Comparison of ENCODE assay signal across 8 cellular contexts in the genomic region with DNA sequence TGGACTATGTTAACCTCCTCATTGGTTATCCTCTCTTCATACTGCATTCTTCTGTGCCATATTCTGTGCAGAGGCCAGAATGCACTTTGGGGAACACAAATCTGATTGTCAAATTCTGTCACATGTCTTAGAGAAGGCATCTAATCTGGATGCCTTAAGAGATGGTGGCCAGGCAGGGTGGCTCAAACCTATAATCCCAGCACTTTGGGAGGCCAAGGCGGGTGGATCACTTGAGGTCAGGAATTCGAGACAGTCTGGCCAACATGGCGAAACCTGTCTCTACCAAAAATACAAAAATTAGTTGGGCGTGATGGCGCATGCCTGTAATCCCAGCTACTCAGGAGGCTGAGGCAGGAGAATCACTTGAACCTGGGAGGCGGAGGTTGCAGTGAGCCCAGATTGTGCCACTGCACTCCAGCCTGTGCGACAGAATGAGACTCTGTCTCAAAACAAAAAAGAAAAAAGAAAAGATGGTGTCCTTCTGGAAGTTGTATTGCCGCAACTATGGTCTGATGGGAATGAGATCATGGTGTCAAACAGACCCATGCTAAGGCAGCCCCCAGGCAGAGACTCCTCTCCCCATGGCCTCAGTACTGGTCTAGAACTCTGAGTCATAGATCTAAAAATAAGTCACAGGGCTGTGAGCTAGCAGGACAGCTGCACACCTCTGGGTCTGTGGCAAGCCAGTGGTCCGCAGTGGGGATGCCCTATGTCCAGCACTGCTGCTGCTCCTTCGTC. TPM values are rescaled to one million over a fixed set of nuclear protein-coding genes. Genes with fewer than 3 reads are reported as not detected.
DNase-seq lines count a peak whose midpoint lies in the region; ATAC-seq and TF ChIP-seq lines count a peak whose summit lies in the region.
"Not testable (repeated sequence)": the region's sequence is repeated elsewhere in the genome, so short reads cannot be mapped to it uniquely, and the experiment has no call there.

No MANE protein-coding gene starts in this region.

- not testable (repeated sequence) for H3K9me3 Mint-ChIP-seq in activated T-cell treated with anti-CD3 and anti-CD28 coated beads, Interleukin-2, amount 50 U/mL, for 72 hours

- not testable (repeated sequence) for H3K4me1 Mint-ChIP-seq in activated T-cell treated with anti-CD3 and anti-CD28 coated beads, Interleukin-2, amount 50 U/mL, for 72 hours (ENCODE audit: low read depth)

- not testable (repeated sequence) for H3K36me3 ChIP-seq in Panc1 (ENCODE audit: control insufficient read depth, insufficient read depth, low read length); psoas muscle (ENCODE audit: insufficient read depth in 1 of 2, low read depth in 1 of 2)

- H3K4me3 ChIP-seq in Panc1 (ENCODE audit: low read depth in 2 of 2, low read length in 2 of 2); coronary artery; psoas muscle: not testable (repeated sequence)

- DNase-seq in AG08396 (ENCODE audit: low spot score) (peak; percentile 38), GM13977 (ENCODE audit: low spot score) (peak; percentile 69), coronary artery (ENCODE audit: low spot score) (peak; percentile 4), psoas muscle (peak; percentile 25 to 74)
- DNase-seq in Panc1 (ENCODE audit: low read depth, low spot score); activated T-cell treated with anti-CD3 and anti-CD28 coated beads, Interleukin-2, amount 50 U/mL, for 72 hours; left cardiac atrium: not testable (repeated sequence)

- not testable (repeated sequence) for H3K27me3 ChIP-seq in Panc1 (ENCODE audit: control insufficient read depth, insufficient read depth, low read length); psoas muscle (ENCODE audit: insufficient read depth in 3 of 3, low read length in 2 of 3)

- not testable (repeated sequence) for H3K27ac Mint-ChIP-seq in activated T-cell treated with anti-CD3 and anti-CD28 coated beads, Interleukin-2, amount 50 U/mL, for 72 hours

- H3K4me1 ChIP-seq in Panc1 (ENCODE audit: control insufficient read depth, insufficient read depth, low read length); psoas muscle: not testable (repeated sequence)

- in situ Hi-C loops in GM13977 (cut with MboI; ENCODE audit: low pct_unique_long_range_greater_than_20kb, low sequenced_read_pairs, unreplicated experiment); Panc1 (cut with HindIII; ENCODE audit: low pct_unique_long_range_greater_than_20kb, low sequenced_read_pairs): not testable (repeated sequence)

- not testable (repeated sequence) for BruUV-seq in Panc1 (replicated peaks; lab: Mats Ljungman, UMichigan)

- not testable (repeated sequence) for H3K36me3 Mint-ChIP-seq in activated T-cell treated with anti-CD3 and anti-CD28 coated beads, Interleukin-2, amount 50 U/mL, for 72 hours (ENCODE audit: insufficient read depth in 2 of 2)

- POLR2A ChIA-PET in Panc1 (lab: Charles Lee) = interaction anchor here (0.6 kb wide), 1 partner anchor 73 kb away, joined by 7 read pairs; no protein-coding TSS in a partner anchor

- ATAC-seq in HG03342 (IDR thresholded peaks at IDR 0.05; ENCODE audit: unreplicated experiment) (peak; percentile 44), Panc1 (peak; percentile 67), left cardiac atrium (peak; percentile 79 to 90), psoas muscle (peak; percentile 96 to 97 (median 96))
- peak; percentile 59 to 64 for ATAC-seq in activated T-cell treated with anti-CD3 and anti-CD28 coated beads, Interleukin-2, amount 50 U/mL, for 72 hours (replicated peaks in 1 of 2)

- H3K27me3 Mint-ChIP-seq in activated T-cell treated with anti-CD3 and anti-CD28 coated beads, Interleukin-2, amount 50 U/mL, for 72 hours (ENCODE audit: low read depth) = not testable (repeated sequence)

- CTCF ChIA-PET in Panc1 (lab: Charles Lee) = not testable (repeated sequence)

- WGBS in psoas muscle, 3 donors = 83 to 92% (median 84%) methylated on average over 10 of the region's 10 CpGs

- H3K27ac ChIP-seq in Panc1 (ENCODE audit: low read length); coronary artery; psoas muscle: not testable (repeated sequence)

- intact Hi-C loops in Panc1 (cut with micrococcal nuclease; ENCODE audit: unreplicated experiment) (loop anchor here (5.0 kb wide), 1 partner anchor 94 kb away; no protein-coding TSS in a partner anchor), left cardiac atrium (cut with DNase I) (loop anchor here in 1 of 2 donors (10.0 kb wide), 1 partner anchor 101 kb away; no protein-coding TSS in a partner anchor), psoas muscle (cut with DNase I) (loop anchor here in 1 of 2 donors (5.0 kb wide), 1 partner anchor 89 kb away; no protein-coding TSS in a partner anchor)

- TF ChIP-seq CTCF in GM13977 (IDR thresholded peaks at IDR 0.05; ENCODE audit: extremely low read depth, insufficient read depth, missing control alignments); Panc1 (IDR thresholded peaks at IDR 0.05); coronary artery (IDR thresholded peaks at IDR 0.05); psoas muscle (IDR thresholded peaks at IDR 0.05): not testable (repeated sequence)

- not testable (repeated sequence) for H3K9me3 ChIP-seq in Panc1 (ENCODE audit: control insufficient read depth, insufficient read depth, low read depth, low read length); psoas muscle

- not testable (repeated sequence) for H3K4me3 Mint-ChIP-seq in activated T-cell treated with anti-CD3 and anti-CD28 coated beads, Interleukin-2, amount 50 U/mL, for 72 hours

RNA-seq across cellular contexts. Expression of gene GARRE1, which starts 11.0 kb away (rescaled TPM):
- 19.7 TPM for total RNA-seq in Panc1 (2021; ENCODE audit: unreplicated experiment)
- polyA plus RNA-seq in Panc1 (2012; ENCODE audit: insufficient read length) = 23.8 TPM
- total RNA-seq in activated T-cell treated with anti-CD3 and anti-CD28 coated beads, Interleukin-2, amount 50 U/mL, for 72 hours = 10 to 100 TPM; 13.2 to 17.9 TPM
- total RNA-seq in left cardiac atrium = 10 to 100 TPM; 20.9 to 30.5 TPM
- 10 to 100 TPM; 16.4 to 22.8 (median 17.8) TPM for total RNA-seq in psoas muscle
- 10 to 100 TPM in 1 of 3 donors, 1 to 10 TPM in 2; 4.8 to 13.8 (median 6.2) TPM for polyA plus RNA-seq in psoas muscle

Comparison
In these comparisons a context has a peak if more than half of its experiments do, and no peak if none do; other contexts are left out.
1. ATAC-seq: peak in every context shown above with its lines; median percentile 96 in psoas muscle; 84 in left cardiac atrium; 67 in Panc1; 62 in activated T-cell treated with anti-CD3 and anti-CD28 coated beads, Interleukin-2, amount 50 U/mL, for 72 hours; 44 in HG03342.